In genomic region chr7:88111842-88112385, GRCh38 we compare ENCODE assay signal across 21 cellular contexts.
"Had no signal": no experiment of that assay in that cellular context is flagged by ENCODE, and none has a peak within 500 bp of the region (broad histone marks: within the 10 kb centered on the region; RNA-seq: fewer than 3 reads in every experiment).

No MANE protein-coding gene starts in this region.

- ATAC-seq: activated CD4-positive, alpha-beta T cell treated with anti-CD3 and anti-CD28 coated beads for 36 hours; activated naive CD4-positive, alpha-beta T cell treated with anti-CD3 and anti-CD28 coated beads, Interleukin-2, amount 50 U/mL, for 72 hours; activated T-cell treated with anti-CD3 and anti-CD28 coated beads, Interleukin-2, amount 50 U/mL, for 72 hours had no signal

- H3K27ac ChIP-seq: body of pancreas, epithelial cell of prostate, heart left ventricle, neural progenitor cell, parathyroid adenoma, transverse colon had no signal

- H3K4me1 Mint-ChIP-seq: activated CD4-positive, alpha-beta T cell treated with anti-CD3 and anti-CD28 coated beads for 36 hours; immature natural killer cell; naive thymus-derived CD4-positive, alpha-beta T cell had no signal

- H3K9ac ChIP-seq: neural progenitor cell, parathyroid adenoma had no signal

- H3K9me3 ChIP-seq: body of pancreas, heart left ventricle, transverse colon had no signal

- H3K27me3 Mint-ChIP-seq: activated CD4-positive, alpha-beta T cell treated with anti-CD3 and anti-CD28 coated beads for 36 hours; naive thymus-derived CD4-positive, alpha-beta T cell had no signal

- H3K79me2 ChIP-seq: parathyroid adenoma had no signal

- H3K9me3 Mint-ChIP-seq: activated naive CD4-positive, alpha-beta T cell treated with anti-CD3 and anti-CD28 coated beads, Interleukin-2, amount 50 U/mL, for 72 hours; activated T-cell treated with anti-CD3 and anti-CD28 coated beads, Interleukin-2, amount 50 U/mL, for 72 hours; immature natural killer cell; mesothelial cell of epicardium; naive thymus-derived CD4-positive, alpha-beta T cell; neural progenitor cell had no signal

- H3K27me3 ChIP-seq: body of pancreas, heart left ventricle, neural progenitor cell, transverse colon had no signal

- H3K4me2 ChIP-seq: neural progenitor cell had no signal

- H3K36me3 ChIP-seq: heart left ventricle, neural progenitor cell, transverse colon had no signal

- H3K4me3 Mint-ChIP-seq: activated CD4-positive, alpha-beta T cell treated with anti-CD3 and anti-CD28 coated beads for 36 hours; activated T-cell treated with anti-CD3 and anti-CD28 coated beads, Interleukin-2, amount 50 U/mL, for 72 hours; immature natural killer cell; mesothelial cell of epicardium; naive thymus-derived CD4-positive, alpha-beta T cell; neural progenitor cell had no signal

- H3K4me3 ChIP-seq: body of pancreas, heart left ventricle, neural progenitor cell, transverse colon had no signal

- H3K27ac Mint-ChIP-seq: activated CD4-positive, alpha-beta T cell treated with anti-CD3 and anti-CD28 coated beads for 36 hours; activated naive CD4-positive, alpha-beta T cell treated with anti-CD3 and anti-CD28 coated beads, Interleukin-2, amount 50 U/mL, for 72 hours; activated T-cell treated with anti-CD3 and anti-CD28 coated beads, Interleukin-2, amount 50 U/mL, for 72 hours; immature natural killer cell; mesothelial cell of epicardium; naive thymus-derived CD4-positive, alpha-beta T cell; neural progenitor cell had no signal

- DNase-seq: activated CD4-positive, alpha-beta T cell treated with anti-CD3 and anti-CD28 coated beads for 36 hours; activated CD4-positive, alpha-beta T cell treated with anti-CD3 and anti-CD28 coated beads, Interleukin-2, amount 50 U/mL, for 4 hours; activated CD4-positive, CD25-positive, alpha-beta regulatory T cell; activated naive CD4-positive, alpha-beta T cell; activated T-cell treated with anti-CD3 and anti-CD28 coated beads for 4 hours; activated T-cell treated with anti-CD3 and anti-CD28 coated beads, Interleukin-2, amount 50 U/mL, for 72 hours; body of pancreas; effector CD4-positive, alpha-beta T cell; heart left ventricle; occipital lobe; right cardiac atrium; stimulated activated CD4-positive, alpha-beta T cell treated with anti-CD3 and anti-CD28 coated beads, Interleukin-2, amount 100 ng/mL, for 48 hours; stimulated activated naive CD4-positive, alpha-beta T cell treated with Interleukin-2 at 50 U/mL for 16 hours; transverse colon had no signal

- H2AFZ ChIP-seq: neural progenitor cell, parathyroid adenoma had no signal

- H3K4me1 ChIP-seq: body of pancreas, transverse colon had no signal

- H3K36me3 Mint-ChIP-seq: activated naive CD4-positive, alpha-beta T cell treated with anti-CD3 and anti-CD28 coated beads, Interleukin-2, amount 50 U/mL, for 72 hours; mesothelial cell of epicardium had no signal
